9 cellular contexts compared by ENCODE assay signal in the genomic region with DNA sequence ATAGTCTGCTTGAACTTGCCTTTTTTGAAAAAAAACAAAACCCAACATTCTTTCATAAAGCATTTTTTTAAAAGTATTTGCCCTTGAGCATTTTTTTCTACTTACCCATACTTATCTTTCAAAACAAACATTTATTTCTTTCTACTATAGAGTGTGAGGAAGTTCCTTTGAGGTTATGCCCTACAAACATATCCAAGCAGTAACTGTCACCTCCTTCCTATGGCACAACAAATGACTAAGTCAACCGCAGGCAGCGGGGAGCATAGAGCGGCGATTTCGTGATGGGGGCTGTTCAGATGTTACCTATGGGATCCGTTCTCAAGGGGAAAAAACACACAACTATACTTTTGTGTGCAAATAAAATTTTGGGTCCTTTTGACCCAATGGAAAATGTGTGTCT. TPM values are rescaled to one million over a fixed set of nuclear protein-coding genes. Genes with fewer than 3 reads are reported as not detected.
DNase-seq lines count a peak whose midpoint lies in the region; ATAC-seq and TF ChIP-seq lines count a peak whose summit lies in the region.
"Had no signal": no experiment of that assay in that cellular context is flagged by ENCODE, and none has a peak within 500 bp of the region (broad histone marks: within the 10 kb centered on the region; RNA-seq: fewer than 3 reads in every experiment).

No MANE protein-coding gene starts in this region.

- no peaks in the 10 kb centered on the region for H4K20me1 ChIP-seq in PC-3 (ENCODE audit: low read length)

- H3K36me3 ChIP-seq in PC-3 (ENCODE audit: low read depth, low read length) (no peaks in the 10 kb centered on the region), skeletal muscle satellite cell (ENCODE audit: insufficient read depth, low read length) (no peaks in the 10 kb centered on the region)

- H3K4me2 ChIP-seq in PC-3 (ENCODE audit: low read length) (peak overlapping the region; percentile 62), skeletal muscle satellite cell (ENCODE audit: low read length) (peak overlapping the region; percentile 26)

- H3K4me3 ChIP-seq in PC-3 (ENCODE audit: low read length) (no peak overlapping the region), skeletal muscle satellite cell (ENCODE audit: low read length) (no peak overlapping the region)

- H3K27ac ChIP-seq in PC-3 (ENCODE audit: low read length): peak overlapping the region; percentile 95

- no peaks in the 10 kb centered on the region for H3K27me3 ChIP-seq in PC-3 (ENCODE audit: low read length)
- H3K27me3 ChIP-seq in skeletal muscle satellite cell (ENCODE audit: control insufficient read depth, insufficient read depth, low read length): no peaks in the 10 kb centered on the region

- H3F3A ChIP-seq in PC-3 (ENCODE audit: low read length, unreplicated experiment): peaks cover 6% of the 10 kb centered on the region

- ATAC-seq in GM19043 (IDR thresholded peaks at IDR 0.05; ENCODE audit: low read depth, unreplicated experiment) (peak; percentile 22), PC-3 (peak; percentile 69), HG03460 (IDR thresholded peaks at IDR 0.05; ENCODE audit: unreplicated experiment) (no peak), omental fat pad (ENCODE audit: low FRiP score) (no peak)

- CTCF ChIA-PET in PC-3 (lab: Charles Lee): no interaction called here

- H3K9me3 ChIP-seq in PC-3 (ENCODE audit: low read length): no peaks in the 10 kb centered on the region
- no peaks in the 10 kb centered on the region for H3K9me3 ChIP-seq in skeletal muscle satellite cell (replicated peaks; ENCODE audit: low read length)

- H2AFZ ChIP-seq in PC-3 (ENCODE audit: low read length): no peak overlapping the region

- H3K9me2 ChIP-seq in PC-3 (replicated peaks; ENCODE audit: low read length): no peaks in the 10 kb centered on the region

- H3K4me1 ChIP-seq in PC-3 (ENCODE audit: insufficient read depth, low read length) (peaks cover 70% of the 10 kb centered on the region), skeletal muscle satellite cell (ENCODE audit: control insufficient read depth, insufficient read depth, low read length) (peaks cover 38% of the 10 kb centered on the region)

- TF ChIP-seq CTCF in PC-3 (conservative IDR thresholded peaks at IDR 0.05; ENCODE audit: low read depth, low read length) (no peak), omental fat pad (IDR thresholded peaks at IDR 0.05) (no peak)

- intact Hi-C loops in PC-3 (cut with micrococcal nuclease): no loop called here

- DNase-seq in PC-3 (peak; percentile 83), amniotic epithelial cell (ENCODE audit: low read depth) (peak; percentile 78), ureter (ENCODE audit: low spot score) (no peak), omental fat pad (ENCODE audit: low spot score) (no peak), NCI-H1436 treated with DMSO at 0.1 percent for 48 hours (lab: John Stamatoyannopoulos, UW) (no peak)
- DNase-seq: activated B cell treated with CpG ODN at 0.5 μM for 24 hours had no signal

- no TSS peak for BruUV-seq in PC-3 (replicated peaks; lab: Mats Ljungman, UMichigan)

- H3K79me2 ChIP-seq in PC-3 (ENCODE audit: low read length): no peaks in the 10 kb centered on the region

- POLR2A ChIA-PET in PC-3 (lab: Charles Lee; ENCODE audit: unreplicated experiment): no interaction called here

- H3K9ac ChIP-seq in PC-3 (ENCODE audit: low read length): no peak overlapping the region; the same call in 1 of the 2 replicates
- peak overlapping the region; percentile 39 for H3K9ac ChIP-seq in skeletal muscle satellite cell (ENCODE audit: low read depth, low read length)

RNA-seq across cellular contexts. Expression of a gene that starts 19.4 kb away (rescaled TPM):
- total RNA-seq in PC-3 (2014; rRNA removed): 26.4 and 30.6 TPM in 2 replicates
- 6.6 and 14.9 TPM in 2 replicates for total RNA-seq in skeletal muscle satellite cell (2012; rRNA removed)
- 197 TPM for total RNA-seq in ureter
- total RNA-seq in omental fat pad: 100 to 1,000 TPM; 168 to 308 (median 256) TPM

Comparison
In these comparisons a context has a peak if more than half of its experiments do, and no peak if none do; other contexts are left out.
1. ATAC-seq: peak in GM19043 (single experiment) and PC-3 (single experiment); none in HG03460 (single experiment) and omental fat pad (single experiment).
2. DNase-seq: peak in PC-3 (single experiment) and amniotic epithelial cell (single experiment); none in ureter (single experiment), omental fat pad (single experiment) and NCI-H1436 treated with DMSO at 0.1 percent for 48 hours (single experiment).